Comparison of ENCODE assay signal across 1 cellular context in genomic region chr10:61160253-61160652, GRCh38.
TF ChIP-seq lines count a peak whose summit lies in the region.

No MANE protein-coding gene starts in this region.

TF ChIP-seq in IMR-90, 13 proteins besides CTCF, POLR2A, EP300 and RAD21 (continued from another document):
- TF ChIP-seq USF2 (IDR thresholded peaks at IDR 0.05; ENCODE audit: low read depth, low read length) (no peak), CEBPB (IDR thresholded peaks at IDR 0.05; ENCODE audit: low read depth, low read length) (no peak), MAZ (IDR thresholded peaks at IDR 0.05; ENCODE audit: borderline replicate concordance, low read depth, low read length) (no peak), MAFK (IDR thresholded peaks at IDR 0.05; ENCODE audit: low read depth, low read length) (no peak), RFX5 (IDR thresholded peaks at IDR 0.05; ENCODE audit: low read depth, low read length) (no peak), NFE2L2 (IDR thresholded peaks at IDR 0.05; ENCODE audit: low read depth, low read length) (no peak), RCOR1 (IDR thresholded peaks at IDR 0.05; ENCODE audit: insufficient replicate concordance, low read length) (no peak), BHLHE40 (IDR thresholded peaks at IDR 0.05; ENCODE audit: low read depth, low read length) (no peak), FOS (IDR thresholded peaks at IDR 0.05; ENCODE audit: low read depth, low read length) (no peak), CHD1 (IDR thresholded peaks at IDR 0.05; ENCODE audit: low read depth, low read length) (no peak), ELK1 (IDR thresholded peaks at IDR 0.05; ENCODE audit: borderline replicate concordance, low read depth, low read length) (no peak)
